Comparison of ENCODE assay signal across 28 cellular contexts in the genomic region with DNA sequence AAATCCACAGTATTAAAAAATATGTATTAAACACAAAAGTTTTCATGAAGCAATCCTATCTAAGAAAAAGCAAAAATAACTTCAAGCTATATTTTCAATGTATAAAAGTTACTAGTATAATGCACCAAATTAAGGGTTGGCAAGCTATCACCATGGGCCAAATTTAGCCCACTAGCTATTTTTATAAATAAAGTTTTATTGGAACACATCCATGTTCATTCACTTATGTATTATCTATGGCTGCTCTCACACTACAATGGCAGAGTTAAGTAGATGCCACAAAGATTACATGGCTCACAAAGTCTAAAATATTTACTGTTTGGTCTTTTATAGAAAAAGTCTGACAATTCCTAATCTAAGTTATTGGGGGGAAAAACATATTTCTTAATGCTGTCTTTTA.
"Had no signal": no experiment of that assay in that cellular context is flagged by ENCODE, and none has a peak within 500 bp of the region (broad histone marks: within the 10 kb centered on the region; RNA-seq: fewer than 3 reads in every experiment).

No MANE protein-coding gene starts in this region.

- H3K9ac ChIP-seq: neural progenitor cell, parathyroid adenoma had no signal

- H3K4me2 ChIP-seq: neural progenitor cell had no signal

- H3K27ac Mint-ChIP-seq: natural killer cell; nephron; neural progenitor cell; progenitor cell of endocrine pancreas; stimulated activated naive B cell treated with anti-CD40 and anti-IgM and Interleukin-4, amounts not matched to agents 10 μg/mL and 1 μg/mL and 100 μg/mL, for 72 hours; stimulated activated naive CD8-positive, alpha-beta T cell treated with anti-CD3 and anti-CD28 coated beads, Interleukin-15, Interleukin-2, amounts not matched to agents 100 ng/mL and 50 ng/mL, for 24 hours had no signal

- H3K36me3 ChIP-seq: ovary, uterus had no signal

- H3K27me3 ChIP-seq: neural progenitor cell, ovary, right lobe of liver, sigmoid colon, stomach, thyroid gland, tibial nerve, upper lobe of left lung, uterus had no signal

- H3K27ac ChIP-seq: neural progenitor cell, ovary, parathyroid adenoma, psoas muscle, right lobe of liver, sigmoid colon, stomach, thoracic aorta, thyroid gland, upper lobe of left lung, uterus had no signal

- H2AFZ ChIP-seq: neural progenitor cell, parathyroid adenoma had no signal

- ATAC-seq: naive thymus-derived CD4-positive, alpha-beta T cell; natural killer cell; psoas muscle; right cardiac atrium; right lobe of liver; stimulated activated naive B cell treated with anti-CD40 and anti-IgM and Interleukin-4, amounts not matched to agents 10 μg/mL and 1 μg/mL and 100 μg/mL, for 72 hours had no signal

- FAIRE-seq: small intestine had no signal

- H3K4me3 Mint-ChIP-seq: natural killer cell; nephron; neural progenitor cell; stimulated activated naive B cell treated with anti-CD40 and anti-IgM and Interleukin-4, amounts not matched to agents 10 μg/mL and 1 μg/mL and 100 μg/mL, for 72 hours; stimulated activated naive CD8-positive, alpha-beta T cell treated with anti-CD3 and anti-CD28 coated beads, Interleukin-15, Interleukin-2, amounts not matched to agents 100 ng/mL and 50 ng/mL, for 24 hours had no signal

- H3K27me3 Mint-ChIP-seq: naive thymus-derived CD4-positive, alpha-beta T cell; progenitor cell of endocrine pancreas; stimulated activated naive B cell treated with anti-CD40 and anti-IgM and Interleukin-4, amounts not matched to agents 10 μg/mL and 1 μg/mL and 100 μg/mL, for 72 hours; stimulated activated naive CD8-positive, alpha-beta T cell treated with anti-CD3 and anti-CD28 coated beads, Interleukin-15, Interleukin-2, amounts not matched to agents 100 ng/mL and 50 ng/mL, for 24 hours had no signal

- H3K4me1 ChIP-seq: neural progenitor cell, parathyroid adenoma, psoas muscle, right lobe of liver, sigmoid colon, stomach, thyroid gland, upper lobe of left lung, uterus had no signal

- H3K9me3 ChIP-seq: ovary, right lobe of liver, sigmoid colon, stomach, thoracic aorta, thyroid gland, upper lobe of left lung, uterus had no signal

- H3K4me1 Mint-ChIP-seq: nephron, neural progenitor cell had no signal

- DNase-seq: naive thymus-derived CD4-positive, alpha-beta T cell; natural killer cell; occipital lobe; ovary; posterior cingulate gyrus; psoas muscle; right cardiac atrium; right lobe of liver; sigmoid colon; small intestine; stimulated activated CD4-positive, alpha-beta T cell treated with anti-CD3 and anti-CD28 coated beads, Interleukin-15, amount 100 ng/mL, for 24 hours; stimulated activated CD4-positive, alpha-beta T cell treated with anti-CD3 and anti-CD28 coated beads, Interleukin-2, amount 100 ng/mL, for 24 hours; stimulated activated CD4-positive, alpha-beta T cell treated with anti-CD3 and anti-CD28 coated beads, Interleukin-2, amount 100 ng/mL, for 48 hours; stimulated activated CD4-positive, alpha-beta T cell treated with anti-CD3 and anti-CD28 coated beads, Interleukin-4, amount 100 ng/mL, for 24 hours; stimulated activated naive B cell treated with anti-CD40 and anti-IgM and Interleukin-4, amounts not matched to agents 10 μg/mL and 1 μg/mL and 100 μg/mL, for 72 hours; stimulated activated naive CD4-positive, alpha-beta T cell treated with Interleukin-2 at 50 U/mL for 16 hours; stomach; thyroid gland; trophoblast cell; upper lobe of left lung; uterus had no signal

- H3K4me3 ChIP-seq: neural progenitor cell, ovary, psoas muscle, right lobe of liver, sigmoid colon, stomach, thoracic aorta, thyroid gland, tibial nerve, upper lobe of left lung, uterus had no signal
